In the genomic region with DNA sequence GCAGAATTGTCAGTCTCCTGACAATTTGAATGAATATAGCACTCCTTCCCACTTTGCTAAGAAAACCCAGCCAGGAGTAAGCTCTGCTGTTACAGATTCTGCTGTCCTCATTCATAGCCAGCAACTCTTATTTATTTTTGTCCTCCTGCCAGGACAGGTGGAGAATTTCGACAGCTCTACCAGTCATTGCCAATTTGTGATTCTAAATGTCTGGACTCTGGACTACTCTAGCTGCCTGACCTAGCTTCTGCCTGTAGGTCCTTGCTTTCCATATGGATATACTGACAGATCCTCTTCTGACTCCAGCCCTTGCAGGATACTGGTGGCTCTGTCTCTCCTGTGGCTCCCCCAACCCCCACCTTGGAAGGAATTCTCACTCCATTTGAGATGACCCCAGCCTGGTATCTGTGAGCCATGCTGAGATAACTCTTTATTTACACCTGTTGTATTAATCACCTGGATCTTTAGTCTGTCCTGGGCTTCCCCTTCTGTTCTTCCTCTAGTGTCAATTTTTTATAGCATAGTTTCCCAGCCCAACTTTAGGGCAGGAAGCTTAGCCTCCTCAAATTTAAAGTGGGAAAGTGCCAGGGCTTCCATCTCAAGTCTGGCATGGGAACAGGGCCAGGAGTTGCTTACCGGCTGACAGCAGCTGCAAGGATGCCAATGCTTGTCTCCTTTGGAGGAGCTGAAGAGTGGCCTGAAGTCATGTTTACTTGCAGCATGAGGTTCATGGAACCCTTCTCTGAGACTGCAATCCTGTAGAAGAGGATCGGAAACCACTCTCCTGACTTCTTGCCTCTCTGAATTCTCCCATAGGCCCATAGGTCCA, we compare ENCODE assay signal across 18 cellular contexts. TPM values are rescaled to one million over a fixed set of nuclear protein-coding genes. Genes with fewer than 3 reads are reported as not detected.
"Had no signal": no experiment of that assay in that cellular context is flagged by ENCODE, and none has a peak within 500 bp of the region (broad histone marks: within the 10 kb centered on the region; RNA-seq: fewer than 3 reads in every experiment).

No MANE protein-coding gene starts in this region.

- H3K27me3 Mint-ChIP-seq: activated CD4-positive, alpha-beta memory T cell treated with anti-CD3 and anti-CD28 coated beads, Interleukin-2, amount 10 ng/mL, durations not matched to agents 7 days and 5 days; activated CD4-positive, alpha-beta T cell treated with anti-CD3 and anti-CD28 coated beads for 36 hours; activated naive CD8-positive, alpha-beta T cell treated with anti-CD3 and anti-CD28 coated beads for 36 hours; memory B cell; T-cell had no signal

- H3K4me1 ChIP-seq: breast epithelium had no signal

- H3K4me3 Mint-ChIP-seq: activated CD4-positive, alpha-beta memory T cell treated with anti-CD3 and anti-CD28 coated beads, Interleukin-2, amount 10 ng/mL, durations not matched to agents 7 days and 5 days; activated CD4-positive, alpha-beta T cell treated with anti-CD3 and anti-CD28 coated beads for 36 hours; activated naive CD8-positive, alpha-beta T cell treated with anti-CD3 and anti-CD28 coated beads for 36 hours; activated T-cell treated with anti-CD3 and anti-CD28 coated beads, Interleukin-2, amount 50 U/mL, for 72 hours; memory B cell; neural crest cell; T-cell had no signal

- H3K9me3 ChIP-seq: breast epithelium, ovary had no signal

- H3K4me1 Mint-ChIP-seq: memory B cell, neural crest cell, T-cell had no signal

- H3K36me3 ChIP-seq: breast epithelium, ovary, WERI-Rb-1 had no signal

- DNase-seq: activated CD4-positive, alpha-beta memory T cell treated with anti-CD3 and anti-CD28 coated beads, Interleukin-2, amount 10 ng/mL, durations not matched to agents 7 days and 5 days; activated CD4-positive, alpha-beta T cell treated with anti-CD3 and anti-CD28 coated beads for 36 hours; activated CD8-positive, alpha-beta memory T cell treated with anti-CD3 and anti-CD28 coated beads, Interleukin-2, amount 50 U/mL, for 4 hours; activated gamma-delta T cell treated with Interleukin-2 at 50 U/mL for 16 hours; activated naive CD8-positive, alpha-beta T cell treated with anti-CD3 and anti-CD28 coated beads for 36 hours; activated T-cell treated with anti-CD3 and anti-CD28 coated beads, Interleukin-2, amount 50 U/mL, for 72 hours; ovary; stimulated activated CD4-positive, alpha-beta T cell treated with anti-CD3 and anti-CD28 coated beads, Interleukin-2, amount 100 ng/mL, for 24 hours; stimulated activated naive CD4-positive, alpha-beta T cell treated with Interleukin-2 at 50 U/mL for 16 hours; T-cell; T1000; WERI-Rb-1 had no signal

- ATAC-seq: activated CD4-positive, alpha-beta T cell treated with anti-CD3 and anti-CD28 coated beads for 36 hours; activated T-cell treated with anti-CD3 and anti-CD28 coated beads, Interleukin-2, amount 50 U/mL, for 72 hours; esophagus mucosa; T-cell had no signal

- H3K27ac ChIP-seq: breast epithelium, dorsolateral prefrontal cortex, ovary had no signal

- H3K4me3 ChIP-seq: breast epithelium, dorsolateral prefrontal cortex, ovary had no signal

- H3K9me3 Mint-ChIP-seq: activated CD4-positive, alpha-beta memory T cell treated with anti-CD3 and anti-CD28 coated beads, Interleukin-2, amount 10 ng/mL, durations not matched to agents 7 days and 5 days; activated naive CD8-positive, alpha-beta T cell treated with anti-CD3 and anti-CD28 coated beads for 36 hours; activated T-cell treated with anti-CD3 and anti-CD28 coated beads, Interleukin-2, amount 50 U/mL, for 72 hours; memory B cell; neural crest cell; T-cell had no signal

- H3K36me3 Mint-ChIP-seq: activated naive CD8-positive, alpha-beta T cell treated with anti-CD3 and anti-CD28 coated beads for 36 hours had no signal

- H3K27me3 ChIP-seq: breast epithelium, dorsolateral prefrontal cortex, ovary had no signal

- H3K27ac Mint-ChIP-seq: activated CD4-positive, alpha-beta memory T cell treated with anti-CD3 and anti-CD28 coated beads, Interleukin-2, amount 10 ng/mL, durations not matched to agents 7 days and 5 days; activated CD4-positive, alpha-beta T cell treated with anti-CD3 and anti-CD28 coated beads for 36 hours; activated naive CD8-positive, alpha-beta T cell treated with anti-CD3 and anti-CD28 coated beads for 36 hours; activated T-cell treated with anti-CD3 and anti-CD28 coated beads, Interleukin-2, amount 50 U/mL, for 72 hours; memory B cell; T-cell had no signal

RNA-seq across cellular contexts. Expression of gene PM20D1, which starts 6.7 kb away (rescaled TPM):
- total RNA-seq: esophagus mucosa, fibroblast of villous mesenchyme, neural crest cell had no signal
